In genomic region chr10:5446390-5446926, GRCh38 we compare ENCODE assay signal across 1 cellular context.
A peak's percentile ranks its signal among the peaks of the same experiment; 100 is the strongest.
TF ChIP-seq lines count a peak whose summit lies in the region.

No MANE protein-coding gene starts in this region.

TF ChIP-seq in HepG2, 621 proteins besides CTCF, POLR2A, EP300 and RAD21 (continues in another document):
- TF ChIP-seq HMGXB4 (CRISPR knock-in tag; IDR thresholded peaks at IDR 0.05; ENCODE audit: borderline replicate concordance in 1 of 2, low read depth in 1 of 2): peak; percentile 80 to 85
- TF ChIP-seq ARID4A (CRISPR knock-in tag; IDR thresholded peaks at IDR 0.05; ENCODE audit: borderline replicate concordance): peak; percentile 91
- TF ChIP-seq STAT6 (CRISPR knock-in tag; IDR thresholded peaks at IDR 0.05; ENCODE audit: borderline replicate concordance): peak; percentile 83; the same call in 1 of the 2 replicates
- peak; percentile 84; the same call in 1 of the 2 replicates for TF ChIP-seq PAX8 (CRISPR knock-in tag; IDR thresholded peaks at IDR 0.05; ENCODE audit: borderline replicate concordance)
- TF ChIP-seq RNF2 (conservative IDR thresholded peaks at IDR 0.05; ENCODE audit: low read depth): 0 out of 2 replicates have a peak, but pooled peaks have one; percentile 30
- TF ChIP-seq CBX5 (CRISPR knock-in tag; IDR thresholded peaks at IDR 0.05; ENCODE audit: borderline replicate concordance): peak; percentile 97
- TF ChIP-seq KLF6 (CRISPR knock-in tag; IDR thresholded peaks at IDR 0.05): peak; percentile 95
- TF ChIP-seq ZNF17 (CRISPR knock-in tag; IDR thresholded peaks at IDR 0.05): no peak
- no peak; the same call in 1 of the 2 replicates for TF ChIP-seq RFXAP (CRISPR knock-in tag; IDR thresholded peaks at IDR 0.05; ENCODE audit: borderline replicate concordance)
- no peak for TF ChIP-seq ZNF562 (CRISPR knock-in tag; IDR thresholded peaks at IDR 0.05; ENCODE audit: borderline replicate concordance)
- 0 out of 2 replicates have a peak, but pooled peaks have one; percentile 74 for TF ChIP-seq ESRRA (CRISPR knock-in tag; IDR thresholded peaks at IDR 0.05; ENCODE audit: low read depth)
- TF ChIP-seq ZNF790 (CRISPR knock-in tag; IDR thresholded peaks at IDR 0.05; ENCODE audit: borderline replicate concordance): no peak
- peak; percentile 92 for TF ChIP-seq RBM22 (optimal IDR thresholded peaks at IDR 0.05; ENCODE audit: low read length)
- TF ChIP-seq SMAD9 (CRISPR knock-in tag; IDR thresholded peaks at IDR 0.05): no peak; the same call in 1 of the 2 replicates
- TF ChIP-seq ARNT2 (CRISPR knock-in tag; IDR thresholded peaks at IDR 0.05; ENCODE audit: low read depth): peak; percentile 84; the same call in 1 of the 2 replicates
- peak; percentile 72; the same call in 1 of the 2 replicates for TF ChIP-seq ZNF761 (CRISPR knock-in tag; conservative IDR thresholded peaks at IDR 0.05)
- no peak for TF ChIP-seq ELF4 (CRISPR knock-in tag; IDR thresholded peaks at IDR 0.05; ENCODE audit: borderline replicate concordance)
- peak; percentile 90; the same call in 1 of the 2 replicates for TF ChIP-seq ZNF772 (CRISPR knock-in tag; IDR thresholded peaks at IDR 0.05)
- peak; percentile 61; the same call in 1 of the 2 replicates for TF ChIP-seq ZNF614 (CRISPR knock-in tag; IDR thresholded peaks at IDR 0.05; ENCODE audit: borderline replicate concordance)
- TF ChIP-seq ZNF367 (CRISPR knock-in tag; IDR thresholded peaks at IDR 0.05; ENCODE audit: borderline replicate concordance): peak; percentile 47; the same call in 1 of the 2 replicates
- TF ChIP-seq ZNF704 (CRISPR knock-in tag; IDR thresholded peaks at IDR 0.05; ENCODE audit: borderline replicate concordance): no peak
- peak; percentile 49; the same call in 1 of the 2 replicates for TF ChIP-seq PRDM15 (CRISPR knock-in tag; IDR thresholded peaks at IDR 0.05)
- peak; percentile 83 for TF ChIP-seq ZNF768 (CRISPR knock-in tag; IDR thresholded peaks at IDR 0.05)
- no peak for TF ChIP-seq ZNF10 (CRISPR knock-in tag; IDR thresholded peaks at IDR 0.05; ENCODE audit: borderline replicate concordance, low read depth)
- TF ChIP-seq AKNA (CRISPR knock-in tag; IDR thresholded peaks at IDR 0.05; ENCODE audit: borderline replicate concordance): no peak
- TF ChIP-seq HMGXB3 (CRISPR knock-in tag; IDR thresholded peaks at IDR 0.05; ENCODE audit: borderline replicate concordance): peak; percentile 95
- peak; percentile 78; the same call in 1 of the 2 replicates for TF ChIP-seq ZFP1 (CRISPR knock-in tag; IDR thresholded peaks at IDR 0.05)
